In genomic region chr21:17462276-17462981, GRCh38 we compare ENCODE assay signal across 14 cellular contexts. TPM values are rescaled to one million over a fixed set of nuclear protein-coding genes. Genes with fewer than 3 reads are reported as not detected.
DNase-seq lines count a peak whose midpoint lies in the region; ATAC-seq, FAIRE-seq and TF ChIP-seq lines count a peak whose summit lies in the region.
"Had no signal": no experiment of that assay in that cellular context is flagged by ENCODE, and none has a peak within 500 bp of the region (broad histone marks: within the 10 kb centered on the region; RNA-seq: fewer than 3 reads in every experiment).

No MANE protein-coding gene starts in this region.

- peak overlapping the region; percentile 82 for H3K27ac ChIP-seq in brain microvascular endothelial cell
- no peak overlapping the region for H3K27ac ChIP-seq in left lung
- no peak overlapping the region for H3K27ac ChIP-seq in upper lobe of right lung
- H3K27ac ChIP-seq in tibial nerve: no peak overlapping the region
- H3K27ac ChIP-seq: PC-9 had no signal

- H3K4me3 ChIP-seq in brain microvascular endothelial cell (ENCODE audit: low read depth, low read length) (no peak overlapping the region), left lung (no peak overlapping the region), upper lobe of right lung (no peak overlapping the region), tibial nerve (no peak overlapping the region)
- H3K4me3 ChIP-seq: PC-9 had no signal

- in situ Hi-C loops in brain microvascular endothelial cell (cut with HindIII; ENCODE audit: low pct_ligation_motif_present, low sequenced_read_pairs): no loop called here

- H3K36me3 ChIP-seq in brain microvascular endothelial cell (replicated peaks) (no peaks in the 10 kb centered on the region), left lung (no peaks in the 10 kb centered on the region), upper lobe of right lung (no peaks in the 10 kb centered on the region), tibial nerve (no peaks in the 10 kb centered on the region)

- 81 to 82% methylated on average over 16 of the region's 16 CpGs for WGBS in tibial nerve, 2 donors

- no peak for TF ChIP-seq EP300 in tibial nerve (IDR thresholded peaks at IDR 0.05)

- ATAC-seq in left lung (peak; percentile 39), upper lobe of right lung (peak; percentile 25), GM21381 (IDR thresholded peaks at IDR 0.05; ENCODE audit: unreplicated experiment) (no peak)
- ATAC-seq: T-helper 17 cell had no signal

- H3K27me3 ChIP-seq in brain microvascular endothelial cell (replicated peaks) (no peaks in the 10 kb centered on the region), left lung (no peaks in the 10 kb centered on the region), upper lobe of right lung (no peaks in the 10 kb centered on the region), tibial nerve (no peaks in the 10 kb centered on the region)

- TF ChIP-seq POLR2A in tibial nerve (IDR thresholded peaks at IDR 0.05): no peak

- H3K4me1 ChIP-seq in left lung (peaks cover 0 to 5% of the 10 kb centered on the region in 2 donors), upper lobe of right lung (no peaks in the 10 kb centered on the region), tibial nerve (no peaks in the 10 kb centered on the region)

- no peaks in the 10 kb centered on the region for H3K9me3 ChIP-seq in left lung
- H3K9me3 ChIP-seq in upper lobe of right lung: no peaks in the 10 kb centered on the region
- no peaks in the 10 kb centered on the region for H3K9me3 ChIP-seq in tibial nerve

- DNase-seq in NCI-H2196 treated with DMSO at 0.1 percent for 48 hours (lab: John Stamatoyannopoulos, UW; ENCODE audit: unreplicated experiment) (peak; percentile 44), brain microvascular endothelial cell (peak; percentile 73), left lung (no peak), upper lobe of right lung (no peak), GM19239 (ENCODE audit: insufficient read length, low spot score) (no peak), tibial nerve (ENCODE audit: low spot score in 2 of 2) (no peak)
- DNase-seq: activated CD4-positive, alpha-beta T cell treated with anti-CD3 and anti-CD28 coated beads, Interleukin-2, amount 50 U/mL, for 4 hours; CD4-positive, alpha-beta T cell; GF-D8; H7; NCI-H2227 treated with DMSO at 0.1 percent for 48 hours; PC-9; T-helper 17 cell had no signal

- no peak for FAIRE-seq in GM19239 (lab: Jason Lieb, UNC)

- TF ChIP-seq CTCF in brain microvascular endothelial cell (IDR thresholded peaks at IDR 0.05; ENCODE audit: low read depth, low read length, missing control alignments): no peak
- no peak for TF ChIP-seq CTCF in left lung (IDR thresholded peaks at IDR 0.05)
- TF ChIP-seq CTCF in upper lobe of right lung (IDR thresholded peaks at IDR 0.05): no peak
- no peak for TF ChIP-seq CTCF in tibial nerve (IDR thresholded peaks at IDR 0.05)

- intact Hi-C loops in left lung (cut with DNase I) (no loop called here), upper lobe of right lung (cut with DNase I) (no loop called here)

RNA-seq across cellular contexts. Expression of gene CXADR, which starts 50.4 kb away (rescaled TPM):
- total RNA-seq in left lung (10 to 100 TPM; 22.4 to 25.1 TPM), upper lobe of right lung (29.0 TPM), tibial nerve (1 to 10 TPM in 2 of 4 donors, under 1 TPM in 2; 0.30 to 9.2 (median 1.5) TPM)

Comparison
In these comparisons a context has a peak if more than half of its experiments do, and no peak if none do; other contexts are left out.
1. DNase-seq: peak in NCI-H2196 treated with DMSO at 0.1 percent for 48 hours (single experiment) and brain microvascular endothelial cell (single experiment); none in left lung (0 of 2), upper lobe of right lung (single experiment), GM19239 (single experiment) and tibial nerve (0 of 2).